In genomic region chr6:474454-475185, GRCh38 we compare ENCODE assay signal across 8 cellular contexts.
A peak's percentile ranks its signal among the peaks of the same experiment; 100 is the strongest.
DNase-seq lines count a peak whose midpoint lies in the region; ATAC-seq and TF ChIP-seq lines count a peak whose summit lies in the region.

No MANE protein-coding gene starts in this region.

- 59% methylated on average over 15 of the region's 19 CpGs for WGBS in suprapubic skin

- H3K27ac ChIP-seq in effector memory CD4-positive, alpha-beta T cell (ENCODE audit: insufficient read depth, low read length, poor library complexity, severe bottlenecking) = no peak overlapping the region
- no peak overlapping the region for H3K27ac ChIP-seq in suprapubic skin

- TF ChIP-seq EP300 in suprapubic skin (IDR thresholded peaks at IDR 0.05) = no peak

- peaks cover 20% of the 10 kb centered on the region for H3K4me1 ChIP-seq in effector memory CD4-positive, alpha-beta T cell (ENCODE audit: control insufficient read depth, insufficient read depth, low read length, poor library complexity, severe bottlenecking)
- H3K4me1 ChIP-seq in suprapubic skin = no peaks in the 10 kb centered on the region

- no peak for TF ChIP-seq POLR2A in suprapubic skin (IDR thresholded peaks at IDR 0.05)

- H3K9me3 ChIP-seq in effector memory CD4-positive, alpha-beta T cell (ENCODE audit: control insufficient read depth, low read length) = no peaks in the 10 kb centered on the region
- H3K9me3 ChIP-seq in suprapubic skin = no peaks in the 10 kb centered on the region

- H3K4me3 ChIP-seq in effector memory CD4-positive, alpha-beta T cell (ENCODE audit: insufficient read depth, low read depth, low read length, poor library complexity, severe bottlenecking) = peak overlapping the region; percentile 4
- no peak overlapping the region for H3K4me3 ChIP-seq in suprapubic skin

- peak; percentile 20 for DNase-seq in SIG-M5 treated with dmso at 0.1 percent for 504 hours (lab: John Stamatoyannopoulos, UW; ENCODE audit: unreplicated experiment)
- no peak for DNase-seq in SIG-M5 (lab: John Stamatoyannopoulos, UW)
- peak; percentile 27 to 62 (median 52) for DNase-seq in activated CD4-positive, CD25-positive, alpha-beta regulatory T cell (lab: John Stamatoyannopoulos, UW)
- DNase-seq in effector memory CD4-positive, alpha-beta T cell = peak; percentile 14 to 42 (median 36)
- peak; percentile 59 for DNase-seq in stimulated activated CD8-positive, alpha-beta memory T cell treated with anti-CD3 and anti-CD28 coated beads, Interleukin-12 subunit alpha, Interleukin-12 subunit beta, amount 100 ng/mL, for 1 hour (ENCODE audit: low read depth)
- DNase-seq in NCI-H187 (lab: John Stamatoyannopoulos, UW) = no peak
- DNase-seq in suprapubic skin (ENCODE audit: low spot score in 2 of 2) = no peak

- H3K36me3 ChIP-seq in effector memory CD4-positive, alpha-beta T cell (ENCODE audit: control insufficient read depth, insufficient read depth, low read length) = no peaks in the 10 kb centered on the region
- no peaks in the 10 kb centered on the region for H3K36me3 ChIP-seq in suprapubic skin

- peak; percentile 55 for ATAC-seq in HG03565 (IDR thresholded peaks at IDR 0.05; ENCODE audit: unreplicated experiment)

- H3K27me3 ChIP-seq in effector memory CD4-positive, alpha-beta T cell (replicated peaks; ENCODE audit: control insufficient read depth, insufficient read depth, low read length, poor library complexity, severe bottlenecking) = no peaks in the 10 kb centered on the region
- peaks cover 7% of the 10 kb centered on the region for H3K27me3 ChIP-seq in suprapubic skin

- no peak for TF ChIP-seq CTCF in suprapubic skin (IDR thresholded peaks at IDR 0.05)

Comparison
In these comparisons a context has a peak if more than half of its experiments do, and no peak if none do; other contexts are left out.
1. DNase-seq: peak in SIG-M5 treated with dmso at 0.1 percent for 504 hours (single experiment), activated CD4-positive, CD25-positive, alpha-beta regulatory T cell (4 of 4), effector memory CD4-positive, alpha-beta T cell (3 of 3) and stimulated activated CD8-positive, alpha-beta memory T cell treated with anti-CD3 and anti-CD28 coated beads, Interleukin-12 subunit alpha, Interleukin-12 subunit beta, amount 100 ng/mL, for 1 hour (single experiment); none in SIG-M5 (single experiment), NCI-H187 (0 of 2) and suprapubic skin (0 of 2).